Comparison of ENCODE assay signal across 21 cellular contexts in genomic region chr9:121709798-121710197, GRCh38. TPM values are rescaled to one million over a fixed set of nuclear protein-coding genes. Genes with fewer than 3 reads are reported as not detected.
DNase-seq lines count a peak whose midpoint lies in the region; ATAC-seq and TF ChIP-seq lines count a peak whose summit lies in the region.
"Had no signal": no experiment of that assay in that cellular context is flagged by ENCODE, and none has a peak within 500 bp of the region (broad histone marks: within the 10 kb centered on the region; RNA-seq: fewer than 3 reads in every experiment).

No MANE protein-coding gene starts in this region.

- H3K27me3 Mint-ChIP-seq in activated CD8-positive, alpha-beta T cell treated with anti-CD3 and anti-CD28 coated beads, Interleukin-2, amount 10 ng/mL, durations not matched to agents 7 days and 5 days (ENCODE audit: low read depth) = peaks cover 8% of the 10 kb centered on the region
- no peaks in the 10 kb centered on the region for H3K27me3 Mint-ChIP-seq in activated CD8-positive, alpha-beta T cell treated with anti-CD3 and anti-CD28 coated beads for 36 hours

- H3K27me3 ChIP-seq in heart right ventricle (no peaks in the 10 kb centered on the region), gastrocnemius medialis (no peaks in the 10 kb centered on the region)
- H3K27me3 ChIP-seq: vagina had no signal

- DNase-seq in activated CD8-positive, alpha-beta T cell treated with anti-CD3 and anti-CD28 coated beads, Interleukin-2, amount 10 ng/mL, durations not matched to agents 7 days and 5 days = no peak
- no peak for DNase-seq in activated CD8-positive, alpha-beta T cell treated with anti-CD3 and anti-CD28 coated beads for 36 hours
- peak; percentile 53 for DNase-seq in NCI-H2196 (lab: John Stamatoyannopoulos, UW; ENCODE audit: unreplicated experiment)
- peak; percentile 29 to 52 for DNase-seq in heart right ventricle
- peak; percentile 78 to 88 for DNase-seq in gastrocnemius medialis
- no peak for DNase-seq in NOMO-1 (lab: John Stamatoyannopoulos, UW; ENCODE audit: unreplicated experiment in 2 of 2)
- no peak for DNase-seq in SKM-1 (lab: John Stamatoyannopoulos, UW; ENCODE audit: unreplicated experiment)
- DNase-seq: activated CD4-positive, alpha-beta T cell treated with anti-CD3 and anti-CD28 coated beads for 48 hours; activated CD8-positive, alpha-beta memory T cell treated with anti-CD3 and anti-CD28 coated beads, Interleukin-2, amount 50 U/mL, for 4 hours; activated effector memory CD4-positive, alpha-beta T cell treated with Interleukin-2 at 50 U/mL for 16 hours; Calu3; central memory CD4-positive, alpha-beta T cell; erythroblast; GOT3; lower lobe of right lung; NCI-H1417; stimulated activated CD4-positive, alpha-beta T cell treated with anti-CD3 and anti-CD28 coated beads, Interleukin-4, amount 100 ng/mL, for 1 hour; SW 1271 had no signal

- TF ChIP-seq POLR2A in gastrocnemius medialis (IDR thresholded peaks at IDR 0.05) = no peak

- no peaks in the 10 kb centered on the region for H3K9me3 Mint-ChIP-seq in activated CD8-positive, alpha-beta T cell treated with anti-CD3 and anti-CD28 coated beads, Interleukin-2, amount 10 ng/mL, durations not matched to agents 7 days and 5 days (ENCODE audit: insufficient read depth)
- H3K9me3 Mint-ChIP-seq in activated CD8-positive, alpha-beta T cell treated with anti-CD3 and anti-CD28 coated beads for 36 hours = no peaks in the 10 kb centered on the region

- in situ Hi-C loops in gastrocnemius medialis (cut with MboI; ENCODE audit: low sequenced_read_pairs in 4 of 4) = loop anchor here in 1 of 4 donors (25.0 kb wide), 1 partner anchor 278 kb away; no protein-coding TSS in a partner anchor

- H3K4me1 ChIP-seq in heart right ventricle (peaks cover 13 to 93% (median 53%) of the 10 kb centered on the region in 9 donors), gastrocnemius medialis (peaks cover 79 to 84% of the 10 kb centered on the region in 2 donors)

- no peak overlapping the region for H3K4me3 Mint-ChIP-seq in activated CD8-positive, alpha-beta T cell treated with anti-CD3 and anti-CD28 coated beads, Interleukin-2, amount 10 ng/mL, durations not matched to agents 7 days and 5 days
- no peak overlapping the region for H3K4me3 Mint-ChIP-seq in activated CD8-positive, alpha-beta T cell treated with anti-CD3 and anti-CD28 coated beads for 36 hours

- H3K9me3 ChIP-seq in heart right ventricle = no peaks in the 10 kb centered on the region
- no peaks in the 10 kb centered on the region for H3K9me3 ChIP-seq in gastrocnemius medialis
- H3K9me3 ChIP-seq: lower lobe of right lung, vagina had no signal

- 40 to 55% methylated on average over 4 of the region's 4 CpGs for WGBS in heart right ventricle, 2 donors

- H3K36me3 ChIP-seq in heart right ventricle = peaks cover 0 to 17% (median 0%) of the 10 kb centered on the region in 9 donors
- H3K36me3 ChIP-seq in gastrocnemius medialis = no peaks in the 10 kb centered on the region
- H3K36me3 ChIP-seq: lower lobe of right lung, vagina had no signal

- no peak overlapping the region for H3K4me3 ChIP-seq in heart right ventricle
- no peak overlapping the region for H3K4me3 ChIP-seq in gastrocnemius medialis
- H3K4me3 ChIP-seq: lower lobe of right lung, vagina had no signal

- no peak for ATAC-seq in activated CD8-positive, alpha-beta T cell treated with anti-CD3 and anti-CD28 coated beads, Interleukin-2, amount 10 ng/mL, durations not matched to agents 7 days and 5 days
- ATAC-seq in activated CD8-positive, alpha-beta T cell treated with anti-CD3 and anti-CD28 coated beads for 36 hours = no peak
- ATAC-seq in heart right ventricle (peak; percentile 43 to 80 (median 64)), gastrocnemius medialis (peak; percentile 97 to 98), GM18517 (IDR thresholded peaks at IDR 0.05; ENCODE audit: unreplicated experiment) (no peak)

- no peak for TF ChIP-seq CTCF in activated CD8-positive, alpha-beta T cell treated with anti-CD3 and anti-CD28 coated beads for 36 hours (IDR thresholded peaks at IDR 0.05)
- TF ChIP-seq CTCF in heart right ventricle (IDR thresholded peaks at IDR 0.05) (no peak), gastrocnemius medialis (IDR thresholded peaks at IDR 0.05 in 4 of 5, conservative IDR thresholded peaks at IDR 0.05 in 1 of 5) (no peak)

- H3K27ac Mint-ChIP-seq in activated CD8-positive, alpha-beta T cell treated with anti-CD3 and anti-CD28 coated beads, Interleukin-2, amount 10 ng/mL, durations not matched to agents 7 days and 5 days = peak overlapping the region; percentile 8
- no peak overlapping the region for H3K27ac Mint-ChIP-seq in activated CD8-positive, alpha-beta T cell treated with anti-CD3 and anti-CD28 coated beads for 36 hours

- H3K27ac ChIP-seq in heart right ventricle = peak overlapping the region in 5 of 10 donors; percentile 2 to 61 (median 47)
- peak overlapping the region; percentile 70 to 83 (median 76) for H3K27ac ChIP-seq in gastrocnemius medialis
- H3K27ac ChIP-seq: KMS-11, vagina had no signal

- POLR2A ChIA-PET in activated CD8-positive, alpha-beta T cell treated with anti-CD3 and anti-CD28 coated beads, Interleukin-2, amount 10 ng/mL, durations not matched to agents 7 days and 5 days (lab: Charles Lee) = no interaction called here
- POLR2A ChIA-PET in activated CD8-positive, alpha-beta T cell treated with anti-CD3 and anti-CD28 coated beads for 36 hours (lab: Charles Lee) = no interaction called here

- CTCF ChIA-PET in activated CD8-positive, alpha-beta T cell treated with anti-CD3 and anti-CD28 coated beads, Interleukin-2, amount 10 ng/mL, durations not matched to agents 7 days and 5 days (lab: Charles Lee) = interaction anchor here (1.6 to 1.7 kb wide), 2 partner anchors 15 to 25 kb away, joined by 4 to 6 read pairs; no protein-coding TSS in a partner anchor
- CTCF ChIA-PET in activated CD8-positive, alpha-beta T cell treated with anti-CD3 and anti-CD28 coated beads for 36 hours (lab: Charles Lee) = no interaction called here

- H3K4me1 Mint-ChIP-seq in activated CD8-positive, alpha-beta T cell treated with anti-CD3 and anti-CD28 coated beads, Interleukin-2, amount 10 ng/mL, durations not matched to agents 7 days and 5 days (ENCODE audit: low read depth) = peaks cover 22% of the 10 kb centered on the region
- peaks cover 7% of the 10 kb centered on the region for H3K4me1 Mint-ChIP-seq in activated CD8-positive, alpha-beta T cell treated with anti-CD3 and anti-CD28 coated beads for 36 hours (ENCODE audit: low read depth)

- intact Hi-C loops in activated CD8-positive, alpha-beta T cell treated with anti-CD3 and anti-CD28 coated beads for 36 hours (cut with micrococcal nuclease) = no loop called here
- intact Hi-C loops in heart right ventricle (cut with DNase I) = loop anchor here in 1 of 10 donors (5.0 kb wide), 1 partner anchor 53 kb away; no protein-coding TSS in a partner anchor
- intact Hi-C loops in gastrocnemius medialis (cut with DNase I; ENCODE audit: low total_unique reads) = no loop called here

- no peaks in the 10 kb centered on the region for H3K36me3 Mint-ChIP-seq in activated CD8-positive, alpha-beta T cell treated with anti-CD3 and anti-CD28 coated beads, Interleukin-2, amount 10 ng/mL, durations not matched to agents 7 days and 5 days (ENCODE audit: low read depth)
- no peaks in the 10 kb centered on the region for H3K36me3 Mint-ChIP-seq in activated CD8-positive, alpha-beta T cell treated with anti-CD3 and anti-CD28 coated beads for 36 hours (ENCODE audit: low read depth)

RNA-seq across cellular contexts. Expression of gene DAB2IP, which starts 58.4 kb away (rescaled TPM):
- total RNA-seq in activated CD8-positive, alpha-beta T cell treated with anti-CD3 and anti-CD28 coated beads, Interleukin-2, amount 10 ng/mL, durations not matched to agents 7 days and 5 days = under 1 TPM; 0.08 to 0.13 TPM
- total RNA-seq in activated CD8-positive, alpha-beta T cell treated with anti-CD3 and anti-CD28 coated beads for 36 hours = 1 to 10 TPM in 1 of 2 experiments, under 1 TPM in 1; 0.54 to 1.5 TPM
- total RNA-seq in heart right ventricle (10 to 100 TPM; 48.1 to 71.1 (median 56.5) TPM), gastrocnemius medialis (10 to 100 TPM; 22.7 to 68.2 (median 37.4) TPM)
- polyA plus RNA-seq in heart right ventricle = 10 to 100 TPM; 18.1 to 36.5 TPM

Comparison
In these comparisons a context has a peak if more than half of its experiments do, and no peak if none do; other contexts are left out.
1. ATAC-seq: peak in heart right ventricle (8 of 8) and gastrocnemius medialis (2 of 2); none in activated CD8-positive, alpha-beta T cell treated with anti-CD3 and anti-CD28 coated beads, Interleukin-2, amount 10 ng/mL, durations not matched to agents 7 days and 5 days (single experiment), activated CD8-positive, alpha-beta T cell treated with anti-CD3 and anti-CD28 coated beads for 36 hours (single experiment) and GM18517 (single experiment).
2. DNase-seq: peak in NCI-H2196 (single experiment), heart right ventricle (2 of 2) and gastrocnemius medialis (2 of 2); none in activated CD8-positive, alpha-beta T cell treated with anti-CD3 and anti-CD28 coated beads, Interleukin-2, amount 10 ng/mL, durations not matched to agents 7 days and 5 days (single experiment), activated CD8-positive, alpha-beta T cell treated with anti-CD3 and anti-CD28 coated beads for 36 hours (single experiment), NOMO-1 (0 of 2) and SKM-1 (single experiment).
3. RNA of gene DAB2IP, which starts 58.4 kb away (total RNA-seq): 48.1 to 71.1 TPM in heart right ventricle and 22.7 to 68.2 TPM in gastrocnemius medialis; 0.54 to 1.5 TPM in activated CD8-positive, alpha-beta T cell treated with anti-CD3 and anti-CD28 coated beads for 36 hours and 0.08 to 0.13 TPM in activated CD8-positive, alpha-beta T cell treated with anti-CD3 and anti-CD28 coated beads, Interleukin-2, amount 10 ng/mL, durations not matched to agents 7 days and 5 days; every median in the first group is over 4 times any median in the second.